Comparison of ENCODE assay signal across 1 cellular context in genomic region chr7:44724276-44724675, GRCh38.
TF ChIP-seq lines count a peak whose summit lies in the region.

No MANE protein-coding gene starts in this region.

TF ChIP-seq in HepG2, 621 proteins besides CTCF, POLR2A, EP300 and RAD21:
- TF ChIP-seq ZBTB10 (CRISPR knock-in tag; IDR thresholded peaks at IDR 0.05; ENCODE audit: borderline replicate concordance) (no peak), NBN (conservative IDR thresholded peaks at IDR 0.05) (no peak), ZNF792 (CRISPR knock-in tag; IDR thresholded peaks at IDR 0.05) (no peak), GLI4 (CRISPR knock-in tag; IDR thresholded peaks at IDR 0.05; ENCODE audit: borderline replicate concordance) (no peak), NR0B2 (CRISPR knock-in tag; IDR thresholded peaks at IDR 0.05) (no peak), TFDP1 (CRISPR knock-in tag; IDR thresholded peaks at IDR 0.05; ENCODE audit: borderline replicate concordance) (no peak)
TF ChIP-seq in HepG2: peak in this region for 0.
